11 cellular contexts compared by ENCODE assay signal in the genomic region with DNA sequence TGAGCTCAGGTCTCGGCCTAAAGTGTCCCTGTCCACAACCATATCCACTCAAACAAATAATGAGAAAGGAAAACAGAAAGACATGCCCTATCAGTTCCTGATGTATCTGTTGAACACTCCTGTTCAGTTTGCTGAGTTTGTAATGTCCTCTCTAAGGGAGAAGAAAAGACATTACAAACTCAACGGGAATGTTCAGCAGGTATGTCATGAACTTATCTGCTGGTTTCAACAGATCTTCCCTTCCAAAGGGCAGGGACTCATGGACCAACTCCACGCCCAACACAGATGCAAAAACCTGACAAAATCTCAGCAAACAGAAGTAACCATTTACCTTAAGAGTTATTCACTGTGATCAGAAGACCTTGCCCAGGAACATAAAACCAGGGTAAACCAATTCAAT. TPM values are rescaled to one million over a fixed set of nuclear protein-coding genes. Genes with fewer than 3 reads are reported as not detected.
DNase-seq lines count a peak whose midpoint lies in the region; ATAC-seq and TF ChIP-seq lines count a peak whose summit lies in the region.
"Had no signal": no experiment of that assay in that cellular context is flagged by ENCODE, and none has a peak within 500 bp of the region (broad histone marks: within the 10 kb centered on the region; RNA-seq: fewer than 3 reads in every experiment).

No MANE protein-coding gene starts in this region.

- H3K27ac ChIP-seq in VCaP (peak overlapping the region; percentile 15; the same call in 1 of the 2 replicates), spleen (peak overlapping the region in 7 of 8 donors; percentile 65 to 92 (median 78))

- ATAC-seq in left lobe of liver (peak; percentile 16), HG03565 (IDR thresholded peaks at IDR 0.05; ENCODE audit: unreplicated experiment) (no peak), HG02759 (IDR thresholded peaks at IDR 0.05; ENCODE audit: unreplicated experiment) (no peak)

- no peaks in the 10 kb centered on the region for H3K36me3 ChIP-seq in spleen

- peaks cover 16 to 99% (median 91%) of the 10 kb centered on the region in 6 donors for H3K4me1 ChIP-seq in spleen

- TF ChIP-seq CTCF in GM12864 (IDR thresholded peaks at IDR 0.05; ENCODE audit: low read depth, low read length, missing control alignments) (no peak), VCaP (conservative IDR thresholded peaks at IDR 0.05) (no peak), spleen (IDR thresholded peaks at IDR 0.05 in 8 of 11, conservative IDR thresholded peaks at IDR 0.05 in 3 of 11) (no peak)

- H3K27me3 ChIP-seq in spleen (replicated peaks in 1 of 7): no peaks in the 10 kb centered on the region

- intact Hi-C loops in spleen (cut with DNase I; ENCODE audit: low total_unique reads): no loop called here

- DNase-seq in GM12864 (ENCODE audit: low read depth) (no peak), left lobe of liver (ENCODE audit: low spot score) (no peak), spleen (no peak), OCI-M2 (lab: John Stamatoyannopoulos, UW; ENCODE audit: unreplicated experiment) (no peak)
- DNase-seq in stimulated activated CD4-positive, alpha-beta T cell treated with anti-CD3 and anti-CD28 coated beads, Interleukin-4, amount 100 ng/mL, for 1 hour: no peak
- DNase-seq: COR-L47, GOT3, NCI-H1930 had no signal

- no peaks in the 10 kb centered on the region for H3K9me3 ChIP-seq in spleen

- no peak for TF ChIP-seq POLR2A in spleen (IDR thresholded peaks at IDR 0.05)

- H3K4me3 ChIP-seq in GM12864 (ENCODE audit: low read depth, low read length): peak overlapping the region; percentile 11; the same call in 1 of the 2 replicates
- peak overlapping the region in 2 of 8 donors; percentile 9 to 59 for H3K4me3 ChIP-seq in spleen

- WGBS in spleen, 5 donors: 75 to 91% (median 84%) methylated on average over 3 of the region's 3 CpGs

RNA-seq across cellular contexts. Expression of gene BICD2, which starts 23.7 kb away (rescaled TPM):
- 8.0 TPM for total RNA-seq in left lobe of liver
- 10 to 100 TPM; 30.6 to 55.7 (median 36.8) TPM for total RNA-seq in spleen
- polyA plus RNA-seq in spleen: 10 to 100 TPM in 2 of 3 donors, 1 to 10 TPM in 1; 9.4 to 12.0 (median 11.7) TPM
